Comparison of ENCODE assay signal across 1 cellular context in the genomic region with DNA sequence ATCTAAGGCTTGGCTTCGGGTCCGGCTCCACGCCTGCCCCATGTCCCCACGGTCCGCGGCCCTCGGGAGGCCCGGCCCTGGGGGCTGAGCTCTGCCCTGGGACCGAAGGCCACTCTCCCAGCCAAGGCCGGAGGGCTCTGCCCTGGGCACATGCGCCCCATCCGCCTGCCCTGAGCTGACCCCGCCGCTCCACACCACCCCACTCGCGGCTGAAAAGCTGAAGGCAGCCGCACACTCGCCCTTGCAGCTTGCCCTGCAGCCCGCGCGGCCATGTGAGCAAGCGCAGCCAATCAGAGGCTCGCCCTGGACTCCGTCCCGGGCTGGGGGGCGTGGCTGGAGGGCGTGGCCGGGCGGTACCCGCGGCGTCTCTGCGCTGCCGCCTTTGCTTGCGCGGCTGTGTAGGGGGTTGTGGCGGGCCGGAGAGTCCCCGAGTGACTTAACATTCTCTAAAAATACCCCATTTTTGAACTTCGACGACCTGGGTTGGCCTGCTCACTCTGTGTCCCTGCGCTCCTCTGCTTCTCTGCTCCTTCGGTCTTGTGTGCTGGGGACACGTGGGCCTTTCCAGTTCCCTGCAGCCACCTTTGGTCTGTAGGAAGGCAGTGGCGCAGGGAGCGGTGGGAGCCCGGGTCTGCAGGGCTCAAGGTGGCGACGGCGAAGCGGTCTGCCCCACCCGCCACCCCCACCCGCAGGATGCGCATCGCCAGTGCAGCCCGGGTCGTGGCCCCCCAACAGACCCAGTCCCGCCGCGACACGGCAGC.
TF ChIP-seq lines count a peak whose summit lies in the region.

No MANE protein-coding gene starts in this region.

TF ChIP-seq in IMR-90, 13 proteins besides CTCF, POLR2A, EP300 and RAD21:
- TF ChIP-seq, protein P1, sequence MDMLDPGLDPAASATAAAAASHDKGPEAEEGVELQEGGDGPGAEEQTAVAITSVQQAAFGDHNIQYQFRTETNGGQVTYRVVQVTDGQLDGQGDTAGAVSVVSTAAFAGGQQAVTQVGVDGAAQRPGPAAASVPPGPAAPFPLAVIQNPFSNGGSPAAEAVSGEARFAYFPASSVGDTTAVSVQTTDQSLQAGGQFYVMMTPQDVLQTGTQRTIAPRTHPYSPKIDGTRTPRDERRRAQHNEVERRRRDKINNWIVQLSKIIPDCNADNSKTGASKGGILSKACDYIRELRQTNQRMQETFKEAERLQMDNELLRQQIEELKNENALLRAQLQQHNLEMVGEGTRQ (IDR thresholded peaks at IDR 0.05; ENCODE audit: low read depth, low read length) = peak; percentile 97
- TF ChIP-seq RFX5 (IDR thresholded peaks at IDR 0.05; ENCODE audit: low read depth, low read length) = no peak
- peak; percentile 63; the same call in 1 of the 2 replicates for TF ChIP-seq MXI1 (IDR thresholded peaks at IDR 0.05; ENCODE audit: borderline replicate concordance, low read depth, low read length)
- 0 out of 2 replicates have a peak, but pooled peaks have one; percentile 8 for TF ChIP-seq FOS (IDR thresholded peaks at IDR 0.05; ENCODE audit: low read depth, low read length)
